ENCODE assay signal across 10 cellular contexts in the genomic region with DNA sequence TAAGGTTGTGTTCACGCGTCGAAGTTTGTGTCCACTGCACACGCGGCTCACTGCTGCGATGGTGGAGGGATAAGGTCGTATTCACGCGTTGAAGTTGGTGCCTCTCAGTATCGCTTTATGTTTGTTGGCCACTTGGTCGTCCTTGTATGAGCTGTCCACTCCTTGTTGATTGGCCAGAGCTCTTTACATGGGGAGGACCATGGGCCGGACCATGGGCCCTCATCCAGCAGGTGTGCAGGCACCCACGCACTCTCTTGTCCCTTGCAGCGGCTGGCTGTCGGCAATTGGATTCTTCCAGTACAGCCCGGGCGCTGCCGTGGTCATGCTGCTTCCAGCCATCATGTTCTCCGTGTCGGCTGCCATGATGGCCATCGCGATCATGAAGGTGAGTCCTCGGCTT.
"Had no signal": no experiment of that assay in that cellular context is flagged by ENCODE, and none has a peak within 500 bp of the region (broad histone marks: within the 10 kb centered on the region; RNA-seq: fewer than 3 reads in every experiment).

No MANE protein-coding gene starts in this region.

- H3K27me3 ChIP-seq: adrenal gland, pancreas, stomach, thyroid gland had no signal

- H3K4me3 Mint-ChIP-seq: activated naive CD4-positive, alpha-beta T cell treated with anti-CD3 and anti-CD28 coated beads for 36 hours had no signal

- H3K4me1 ChIP-seq: adrenal gland, pancreas, stomach, thyroid gland had no signal

- H3K27ac ChIP-seq: adrenal gland, pancreas, stomach, thyroid gland had no signal

- DNase-seq: caudate nucleus; cortex of kidney; effector memory CD4-positive, alpha-beta T cell; left ventricle myocardium superior; pancreas; stomach; T1000; thyroid gland had no signal

- H3K4me3 ChIP-seq: adrenal gland, pancreas, stomach, thyroid gland had no signal

- H3K9me3 Mint-ChIP-seq: activated naive CD4-positive, alpha-beta T cell treated with anti-CD3 and anti-CD28 coated beads for 36 hours had no signal

- H3K9me3 ChIP-seq: adrenal gland, pancreas, stomach, thyroid gland had no signal
